Comparison of ENCODE assay signal across 8 cellular contexts in the genomic region with DNA sequence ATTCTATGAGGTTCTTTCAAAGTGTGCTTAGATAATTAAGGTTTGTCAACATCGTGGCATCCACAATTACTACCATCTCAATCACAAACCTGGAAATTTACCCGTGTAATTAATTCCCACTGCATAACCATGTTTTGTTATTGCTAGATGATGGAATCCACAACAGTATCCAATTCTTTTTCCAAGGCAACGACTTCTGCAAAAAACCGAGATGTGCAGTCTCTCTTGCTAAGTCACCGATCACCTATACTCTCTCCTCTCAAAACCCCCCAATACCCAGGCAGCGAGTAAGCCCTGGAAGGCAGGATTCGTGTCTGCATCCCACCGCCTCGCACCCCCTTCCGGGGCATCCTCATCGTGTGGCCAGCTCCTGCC. TPM values are rescaled to one million over a fixed set of nuclear protein-coding genes. Genes with fewer than 3 reads are reported as not detected.
DNase-seq lines count a peak whose midpoint lies in the region; ATAC-seq and TF ChIP-seq lines count a peak whose summit lies in the region.

No MANE protein-coding gene starts in this region.

- H3K27me3 ChIP-seq in HL-60 (ENCODE audit: insufficient read depth, poor library complexity, severe bottlenecking) (no peaks in the 10 kb centered on the region), body of pancreas (no peaks in the 10 kb centered on the region), mononuclear cell (ENCODE audit: insufficient read depth, low read length) (no peaks in the 10 kb centered on the region)

- intact Hi-C loops in body of pancreas (cut with DNase I), result no loop called here

- no peak for TF ChIP-seq POLR2A in body of pancreas (IDR thresholded peaks at IDR 0.05)

- ATAC-seq in body of pancreas (no peak), HG02642 (IDR thresholded peaks at IDR 0.05; ENCODE audit: poor library complexity, unreplicated experiment) (no peak)

- WGBS in body of pancreas, 2 donors, result 1 to 3% methylated on average over 9 to 11 of the region's 11 CpGs

- H3K4me3 ChIP-seq in HL-60 (replicated peaks; ENCODE audit: insufficient read depth, low read length), result peak overlapping the region; percentile 77
- peak overlapping the region in 1 of 2 donors; percentile 30 for H3K4me3 ChIP-seq in body of pancreas
- H3K4me3 ChIP-seq in mononuclear cell (ENCODE audit: low read length), result peak overlapping the region; percentile 91

- DNase-seq in DMS53 treated with DMSO at 0.1 percent for 48 hours (lab: John Stamatoyannopoulos, UW; ENCODE audit: unreplicated experiment), result peak; percentile 65
- DNase-seq in HL-60 (ENCODE audit: low read depth in 1 of 2, low spot score in 1 of 2), result no peak
- DNase-seq in body of pancreas, result no peak
- no peak for DNase-seq in activated effector memory CD4-positive, alpha-beta T cell treated with Interleukin-2 at 50 U/mL for 16 hours
- no peak for DNase-seq in activated CD4-positive, alpha-beta T cell treated with anti-CD3 and anti-CD28 coated beads, Interleukin-2, amount 50 U/mL, for 4 hours
- no peak for DNase-seq in activated gamma-delta T cell (lab: John Stamatoyannopoulos, UW)

- no peaks in the 10 kb centered on the region for H3K36me3 ChIP-seq in body of pancreas (replicated peaks in 1 of 2; ENCODE audit: insufficient read depth in 1 of 2, low read depth in 2 of 2)

- no peak for TF ChIP-seq CTCF in HL-60 (IDR thresholded peaks at IDR 0.05; ENCODE audit: insufficient read depth, low read length)
- no peak for TF ChIP-seq CTCF in body of pancreas (IDR thresholded peaks at IDR 0.05)

- H3K27ac ChIP-seq in HL-60 (replicated peaks) (peak overlapping the region; percentile 92), body of pancreas (peak overlapping the region; percentile 86 to 98 (median 96))

- no peaks in the 10 kb centered on the region for H3K9me3 ChIP-seq in body of pancreas
- H3K9me3 ChIP-seq in mononuclear cell (ENCODE audit: low read depth, low read length), result no peaks in the 10 kb centered on the region

- H3K4me1 ChIP-seq in body of pancreas (peaks cover 51% of the 10 kb centered on the region), mononuclear cell (ENCODE audit: insufficient read depth, low read length) (peaks cover 47% of the 10 kb centered on the region)

RNA-seq across cellular contexts. Expression of a gene that starts 0.7 kb away (rescaled TPM):
- total RNA-seq in body of pancreas (100 to 1,000 TPM; 107 to 163 TPM), mononuclear cell (288 TPM)

RNA-seq across cellular contexts. Expression of a gene that starts 36.3 kb away (rescaled TPM):
- total RNA-seq in body of pancreas (10 to 100 TPM in 1 of 2 donors, under 1 TPM in 1; 0.99 to 12.5 TPM), mononuclear cell (32.5 TPM)
